Comparison of ENCODE assay signal across 8 cellular contexts in genomic region chr10:33330543-33331019, GRCh38. TPM values are rescaled to one million over a fixed set of nuclear protein-coding genes. Genes with fewer than 3 reads are reported as not detected.
DNase-seq lines count a peak whose midpoint lies in the region; ATAC-seq, FAIRE-seq and TF ChIP-seq lines count a peak whose summit lies in the region.

No MANE protein-coding gene starts in this region.

- H3K79me2 ChIP-seq in DOHH2 (ENCODE audit: control insufficient read depth, low read length) = no peaks in the 10 kb centered on the region

- no peaks in the 10 kb centered on the region for H3K9me3 ChIP-seq in DOHH2 (ENCODE audit: control insufficient read depth, insufficient read depth, low read length)

- H3K4me3 Mint-ChIP-seq in activated CD4-positive, alpha-beta T cell treated with anti-CD3 and anti-CD28 coated beads for 36 hours = no peak overlapping the region

- peaks cover 16% of the 10 kb centered on the region for H3K4me1 Mint-ChIP-seq in activated CD4-positive, alpha-beta T cell treated with anti-CD3 and anti-CD28 coated beads for 36 hours

- H3K27ac Mint-ChIP-seq in activated CD4-positive, alpha-beta T cell treated with anti-CD3 and anti-CD28 coated beads for 36 hours = no peak overlapping the region

- peak; percentile 98 for TF ChIP-seq CTCF in DOHH2 (IDR thresholded peaks at IDR 0.05; ENCODE audit: low read depth, low read length, poor library complexity, severe bottlenecking)

- H3K27me3 Mint-ChIP-seq in activated CD4-positive, alpha-beta T cell treated with anti-CD3 and anti-CD28 coated beads for 36 hours = peaks cover 63% of the 10 kb centered on the region

- H3K9me3 Mint-ChIP-seq in activated CD4-positive, alpha-beta T cell treated with anti-CD3 and anti-CD28 coated beads for 36 hours (ENCODE audit: low read depth) = no peaks in the 10 kb centered on the region

- H3K4me1 ChIP-seq in DOHH2 (ENCODE audit: control insufficient read depth, low read length) = no peaks in the 10 kb centered on the region

- H4K20me1 ChIP-seq in DOHH2 (ENCODE audit: control insufficient read depth, insufficient read depth, low read depth, low read length) = no peaks in the 10 kb centered on the region

- H3K36me3 ChIP-seq in DOHH2 (ENCODE audit: control insufficient read depth, low read length) = no peaks in the 10 kb centered on the region

- H3K27me3 ChIP-seq in DOHH2 (ENCODE audit: control insufficient read depth, low read length) = peaks cover 11% of the 10 kb centered on the region; the same call in 1 of the 2 replicates

- CTCF ChIA-PET in activated CD4-positive, alpha-beta T cell treated with anti-CD3 and anti-CD28 coated beads for 36 hours (lab: Charles Lee) = interaction anchor here (0.6 to 5.3 kb wide), 8 partner anchors 17 to 1308 kb away, joined by 3 to 23 read pairs (median 3); no protein-coding TSS in a partner anchor

- intact Hi-C loops in activated CD4-positive, alpha-beta T cell treated with anti-CD3 and anti-CD28 coated beads for 36 hours (cut with DNase I, micrococcal nuclease) = loop anchor here (1.0 to 10.0 kb wide), 7 partner anchors 94 to 1308 kb away; no protein-coding TSS in a partner anchor

- peak; percentile 57 for FAIRE-seq in colon (lab: Jason Lieb, UNC)

- ATAC-seq in HG02623 (IDR thresholded peaks at IDR 0.05; ENCODE audit: unreplicated experiment) (peak; percentile 53), left lobe of liver (peak; percentile 56), GM19467 (IDR thresholded peaks at IDR 0.05; ENCODE audit: unreplicated experiment) (no peak)
- ATAC-seq in activated CD4-positive, alpha-beta T cell treated with anti-CD3 and anti-CD28 coated beads for 36 hours = peak; percentile 37

- H3K36me3 Mint-ChIP-seq in activated CD4-positive, alpha-beta T cell treated with anti-CD3 and anti-CD28 coated beads for 36 hours (ENCODE audit: low read depth) = no peaks in the 10 kb centered on the region

- POLR2A ChIA-PET in activated CD4-positive, alpha-beta T cell treated with anti-CD3 and anti-CD28 coated beads for 36 hours (lab: Charles Lee) = no interaction called here

- no peaks in the 10 kb centered on the region for H3F3A ChIP-seq in DOHH2 (ENCODE audit: control insufficient read depth, insufficient read depth)

- H3K4me2 ChIP-seq in DOHH2 (ENCODE audit: low read length) = no peak overlapping the region

- DNase-seq in NCI-H460 (ENCODE audit: extremely low read depth, low read depth) = peak; percentile 77
- peak; percentile 89 for DNase-seq in activated CD4-positive, alpha-beta T cell treated with anti-CD3 and anti-CD28 coated beads for 36 hours
- DNase-seq in left lobe of liver (ENCODE audit: low spot score) = peak; percentile 80
- DNase-seq in stimulated activated CD4-positive, alpha-beta T cell treated with anti-CD3 and anti-CD28 coated beads, Interleukin-2, amount 100 ng/mL, for 24 hours = peak; percentile 85 to 88

- H3K4me3 ChIP-seq in DOHH2 (ENCODE audit: low read length) = no peak overlapping the region

- no peaks in the 10 kb centered on the region for H3K9me2 ChIP-seq in DOHH2 (replicated peaks; ENCODE audit: control insufficient read depth, low read length)

- no peak overlapping the region for H3K27ac ChIP-seq in DOHH2 (ENCODE audit: low read depth, low read length)

RNA-seq across cellular contexts. Expression of gene NRP1, which starts 3.9 kb away (rescaled TPM):
- total RNA-seq in NCI-H460 (2014; rRNA removed; shearing (Covaris generic)) = 11.6 and 12.2 TPM in 2 replicates
- polyA plus RNA-seq in NCI-H460 (2014; cell fraction: nucleus; rRNA removed) = 1.4 and 1.5 TPM in 2 replicates
- total RNA-seq in activated CD4-positive, alpha-beta T cell treated with anti-CD3 and anti-CD28 coated beads for 36 hours = under 1 TPM; 0.21 to 0.44 TPM
- total RNA-seq in left lobe of liver = 20.6 TPM
